32 cellular contexts compared by ENCODE assay signal in the genomic region with DNA sequence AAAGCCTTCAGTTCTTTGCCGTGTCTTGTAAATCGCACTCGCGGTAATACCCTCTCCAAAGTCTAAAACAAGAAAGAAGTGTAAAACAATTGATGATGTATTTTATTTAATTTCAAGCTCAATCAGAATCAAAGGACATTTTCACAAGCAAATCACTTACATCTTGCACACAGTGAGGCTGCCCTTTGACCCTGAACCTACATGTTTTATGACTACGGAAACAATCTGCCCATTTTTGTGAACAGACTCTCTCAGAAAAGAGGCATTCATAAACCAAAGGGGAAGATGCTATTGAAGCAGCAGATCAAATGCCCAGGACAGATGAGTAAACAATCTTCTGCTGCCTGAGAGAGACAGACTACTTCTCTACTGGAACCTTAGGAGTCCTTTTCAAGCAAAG.
"Had no signal": no experiment of that assay in that cellular context is flagged by ENCODE, and none has a peak within 500 bp of the region (broad histone marks: within the 10 kb centered on the region; RNA-seq: fewer than 3 reads in every experiment).

No MANE protein-coding gene starts in this region.

- H3K9me3 Mint-ChIP-seq: activated T-cell treated with anti-CD3 and anti-CD28 coated beads, Interleukin-2, amount 50 U/mL, for 24 hours; central memory CD8-positive, alpha-beta T cell; effector memory CD8-positive, alpha-beta T cell had no signal

- DNase-seq: activated CD4-positive, alpha-beta memory T cell treated with anti-CD3 and anti-CD28 coated beads, Interleukin-2, amount 10 ng/mL, durations not matched to agents 7 days and 5 days; activated CD4-positive, alpha-beta T cell treated with anti-CD3 and anti-CD28 coated beads for 1 hour; activated CD4-positive, alpha-beta T cell treated with anti-CD3 and anti-CD28 coated beads for 4 hours; activated CD4-positive, alpha-beta T cell treated with anti-CD3 and anti-CD28 coated beads, Interleukin-2, amount 10 ng/mL, durations not matched to agents 7 days and 5 days; activated CD4-positive, alpha-beta T cell treated with anti-CD3 and anti-CD28 coated beads, Interleukin-2, amount 50 U/mL, for 4 hours; activated CD8-positive, alpha-beta memory T cell treated with anti-CD3 and anti-CD28 coated beads, Interleukin-2, amount 50 U/mL, for 48 hours; activated gamma-delta T cell; activated naive CD4-positive, alpha-beta T cell; activated naive CD4-positive, alpha-beta T cell treated with anti-CD3 and anti-CD28 coated beads, Interleukin-2, amount 10 ng/mL, durations not matched to agents 7 days and 5 days; activated naive CD8-positive, alpha-beta T cell treated with anti-CD3 and anti-CD28 coated beads, Interleukin-2, amount 10 ng/mL, durations not matched to agents 7 days and 5 days; activated T-cell treated with anti-CD3 and anti-CD28 coated beads for 4 hours; activated T-cell treated with anti-CD3 and anti-CD28 coated beads, Interleukin-2, amount 50 U/mL, for 24 hours; activated T-cell treated with anti-CD3 and anti-CD28 coated beads, Interleukin-2, amount 50 U/mL, for 72 hours; anterior cingulate cortex; brain microvascular endothelial cell; cortex of kidney; dermis blood vessel endothelial cell; effector CD4-positive, alpha-beta T cell; effector memory CD8-positive, alpha-beta T cell; erythroblast; foreskin keratinocyte; gastrocnemius medialis; glutamatergic neuron; T-helper 2 cell had no signal

- H3K9me3 ChIP-seq: esophagus muscularis mucosa, gastrocnemius medialis had no signal

- H3K4me1 Mint-ChIP-seq: activated CD4-positive, alpha-beta memory T cell treated with anti-CD3 and anti-CD28 coated beads, Interleukin-2, amount 10 ng/mL, durations not matched to agents 7 days and 5 days; activated naive CD4-positive, alpha-beta T cell treated with anti-CD3 and anti-CD28 coated beads, Interleukin-2, amount 10 ng/mL, durations not matched to agents 7 days and 5 days; central memory CD8-positive, alpha-beta T cell had no signal

- FAIRE-seq: astrocyte, bronchial epithelial cell, TTC549 had no signal

- H3K27me3 Mint-ChIP-seq: activated CD4-positive, alpha-beta memory T cell treated with anti-CD3 and anti-CD28 coated beads, Interleukin-2, amount 10 ng/mL, durations not matched to agents 7 days and 5 days; activated CD4-positive, alpha-beta T cell treated with anti-CD3 and anti-CD28 coated beads, Interleukin-2, amount 10 ng/mL, durations not matched to agents 7 days and 5 days; activated naive CD4-positive, alpha-beta T cell treated with anti-CD3 and anti-CD28 coated beads, Interleukin-2, amount 10 ng/mL, durations not matched to agents 7 days and 5 days; activated naive CD8-positive, alpha-beta T cell treated with anti-CD3 and anti-CD28 coated beads, Interleukin-2, amount 10 ng/mL, durations not matched to agents 7 days and 5 days; activated T-cell treated with anti-CD3 and anti-CD28 coated beads, Interleukin-2, amount 50 U/mL, for 24 hours; central memory CD8-positive, alpha-beta T cell; effector memory CD8-positive, alpha-beta T cell had no signal

- H3K4me3 ChIP-seq: esophagus muscularis mucosa, gastrocnemius medialis had no signal

- H3K4me1 ChIP-seq: esophagus muscularis mucosa, gastrocnemius medialis had no signal

- H3K36me3 ChIP-seq: brain microvascular endothelial cell had no signal

- H3K27me3 ChIP-seq: brain microvascular endothelial cell, esophagus muscularis mucosa, foreskin keratinocyte, gastrocnemius medialis had no signal

- H3K27ac Mint-ChIP-seq: activated CD4-positive, alpha-beta T cell treated with anti-CD3 and anti-CD28 coated beads, Interleukin-2, amount 10 ng/mL, durations not matched to agents 7 days and 5 days; activated naive CD4-positive, alpha-beta T cell treated with anti-CD3 and anti-CD28 coated beads, Interleukin-2, amount 10 ng/mL, durations not matched to agents 7 days and 5 days; activated naive CD4-positive, alpha-beta T cell treated with anti-CD3 and anti-CD28 coated beads, Interleukin-2, amount 50 U/mL, for 72 hours; activated naive CD8-positive, alpha-beta T cell treated with anti-CD3 and anti-CD28 coated beads, Interleukin-2, amount 10 ng/mL, durations not matched to agents 7 days and 5 days; activated T-cell treated with anti-CD3 and anti-CD28 coated beads, Interleukin-2, amount 50 U/mL, for 24 hours; activated T-cell treated with anti-CD3 and anti-CD28 coated beads, Interleukin-2, amount 50 U/mL, for 72 hours; effector memory CD8-positive, alpha-beta T cell; WTC11 had no signal

- H3K27ac ChIP-seq: brain microvascular endothelial cell, esophagus muscularis mucosa, foreskin keratinocyte, gastrocnemius medialis, VCaP had no signal

- H3K4me3 Mint-ChIP-seq: activated CD4-positive, alpha-beta memory T cell treated with anti-CD3 and anti-CD28 coated beads, Interleukin-2, amount 10 ng/mL, durations not matched to agents 7 days and 5 days; activated CD4-positive, alpha-beta T cell treated with anti-CD3 and anti-CD28 coated beads, Interleukin-2, amount 10 ng/mL, durations not matched to agents 7 days and 5 days; activated naive CD4-positive, alpha-beta T cell treated with anti-CD3 and anti-CD28 coated beads, Interleukin-2, amount 10 ng/mL, durations not matched to agents 7 days and 5 days; activated naive CD8-positive, alpha-beta T cell treated with anti-CD3 and anti-CD28 coated beads, Interleukin-2, amount 10 ng/mL, durations not matched to agents 7 days and 5 days; activated T-cell treated with anti-CD3 and anti-CD28 coated beads, Interleukin-2, amount 50 U/mL, for 24 hours; activated T-cell treated with anti-CD3 and anti-CD28 coated beads, Interleukin-2, amount 50 U/mL, for 72 hours; central memory CD8-positive, alpha-beta T cell; effector memory CD8-positive, alpha-beta T cell; WTC11 had no signal
